ENCODE assay signal across 11 cellular contexts in the genomic region with DNA sequence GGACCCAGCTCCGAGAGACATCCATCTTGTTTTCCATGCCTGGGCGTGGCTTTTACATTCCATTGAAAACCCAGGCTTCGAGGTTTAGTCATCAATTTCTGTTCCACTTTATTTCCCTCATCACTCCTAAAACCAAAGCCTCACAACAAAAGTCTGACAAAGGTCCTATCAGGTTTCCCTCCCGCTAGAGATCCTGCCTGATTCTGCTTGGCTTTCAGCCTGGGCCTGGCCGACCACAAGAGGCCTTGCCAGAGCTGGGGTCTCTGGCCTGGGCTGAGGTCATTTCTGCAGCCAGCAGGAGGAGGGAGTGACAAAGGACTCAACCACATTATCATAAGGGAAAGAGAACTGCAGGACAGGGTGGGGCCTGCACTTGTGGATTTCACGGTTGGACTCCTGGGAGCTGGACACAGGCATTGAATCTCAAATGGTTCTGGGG.
A peak's percentile ranks its signal among the peaks of the same experiment; 100 is the strongest.
DNase-seq lines count a peak whose midpoint lies in the region; ATAC-seq and TF ChIP-seq lines count a peak whose summit lies in the region.
"Had no signal": no experiment of that assay in that cellular context is flagged by ENCODE, and none has a peak within 500 bp of the region (broad histone marks: within the 10 kb centered on the region; RNA-seq: fewer than 3 reads in every experiment).

No MANE protein-coding gene starts in this region.

- CTCF ChIA-PET in AG04450 (lab: Charles Lee): interaction anchor here (2.0 kb wide), 1 partner anchor 18 kb away, joined by 7 read pairs; no protein-coding TSS in a partner anchor
- CTCF ChIA-PET in CD4-positive, alpha-beta T cell (lab: Charles Lee): no interaction called here

- no peaks in the 10 kb centered on the region for H3K36me3 ChIP-seq in HUES6 (ENCODE audit: control insufficient read depth, insufficient read depth, low read length)
- H3K36me3 ChIP-seq in mesenchymal stem cell (ENCODE audit: control insufficient read depth in 1 of 2, insufficient read depth in 2 of 2, low read depth in 1 of 2, low read length in 2 of 2): peaks cover 24 to 58% of the 10 kb centered on the region in 2 experiments
- H3K36me3 ChIP-seq: BLaER1 treated with 17β-estradiol and CSF1 and Interleukin-3, amounts not matched to agents 10 nM and 100 nM; pancreas had no signal

- no peak overlapping the region for H2AFZ ChIP-seq in mesenchymal stem cell (ENCODE audit: low read depth, low read length)

- H3K9me3 ChIP-seq in AG04450 (ENCODE audit: control insufficient read depth, insufficient read depth, low read length): peaks cover 10% of the 10 kb centered on the region
- peaks cover 12% of the 10 kb centered on the region for H3K9me3 ChIP-seq in HUES6 (ENCODE audit: control insufficient read depth, insufficient read depth, low read depth, low read length)
- H3K9me3 ChIP-seq in mesenchymal stem cell (ENCODE audit: control insufficient read depth, low read length): no peaks in the 10 kb centered on the region
- no peaks in the 10 kb centered on the region for H3K9me3 ChIP-seq in CD4-positive, alpha-beta T cell (ENCODE audit: control insufficient read depth, low read length)
- H3K9me3 ChIP-seq: pancreas had no signal

- H4K91ac ChIP-seq in mesenchymal stem cell (ENCODE audit: low read length): peak overlapping the region; percentile 87

- H3K9me3 Mint-ChIP-seq in activated naive CD8-positive, alpha-beta T cell treated with anti-CD3 and anti-CD28 coated beads, Interleukin-2, amount 50 U/mL, for 24 hours: no peaks in the 10 kb centered on the region
- H3K9me3 Mint-ChIP-seq in CD4-positive, alpha-beta T cell: no peaks in the 10 kb centered on the region
- H3K9me3 Mint-ChIP-seq: T-helper 2 cell treated with Interferon-gamma antibody and Interleukin-4, amounts not matched to agents 5 μg/mL and 100 μg/mL, for 36 hours had no signal

- H3K79me1 ChIP-seq in mesenchymal stem cell (replicated peaks; ENCODE audit: low read length, poor library complexity, severe bottlenecking): peaks cover 2% of the 10 kb centered on the region

- ATAC-seq in activated naive CD8-positive, alpha-beta T cell treated with anti-CD3 and anti-CD28 coated beads, Interleukin-2, amount 50 U/mL, for 24 hours: no peak
- no peak for ATAC-seq in CD4-positive, alpha-beta T cell (ENCODE audit: poor library complexity)

- peak overlapping the region; percentile 8 for H2BK5ac ChIP-seq in mesenchymal stem cell (ENCODE audit: low read depth, low read length, poor library complexity, severe bottlenecking)

- H3K27me3 ChIP-seq in AG04450 (ENCODE audit: control insufficient read depth, insufficient read depth, low read length) (no peaks in the 10 kb centered on the region), HUES6 (ENCODE audit: control insufficient read depth, insufficient read depth, low read length) (no peaks in the 10 kb centered on the region), mesenchymal stem cell (ENCODE audit: control insufficient read depth in 1 of 2, insufficient read depth in 1 of 2, low read length in 2 of 2) (no peaks in the 10 kb centered on the region)
- no peaks in the 10 kb centered on the region for H3K27me3 ChIP-seq in CD4-positive, alpha-beta T cell (ENCODE audit: control insufficient read depth, insufficient read depth, low read length)
- H3K27me3 ChIP-seq: BLaER1 treated with 17β-estradiol and CSF1 and Interleukin-3, amounts not matched to agents 10 nM and 100 nM; pancreas had no signal

- peak overlapping the region; percentile 82 to 85 for H2BK12ac ChIP-seq in mesenchymal stem cell (ENCODE audit: low read length in 2 of 2)

- H3K27ac Mint-ChIP-seq in activated naive CD8-positive, alpha-beta T cell treated with anti-CD3 and anti-CD28 coated beads, Interleukin-2, amount 50 U/mL, for 24 hours: no peak overlapping the region
- no peak overlapping the region for H3K27ac Mint-ChIP-seq in CD4-positive, alpha-beta T cell
- H3K27ac Mint-ChIP-seq: T-helper 2 cell treated with Interferon-gamma antibody and Interleukin-4, amounts not matched to agents 5 μg/mL and 100 μg/mL, for 36 hours had no signal

- POLR2A ChIA-PET in AG04450 (lab: Yijun Ruan, JAX): interaction anchor here (0.6 kb wide), 1 partner anchor 859 kb away, joined by 5 read pairs; no protein-coding TSS in a partner anchor
- POLR2A ChIA-PET in CD4-positive, alpha-beta T cell (lab: Charles Lee): no interaction called here

- no peak overlapping the region for H3K23ac ChIP-seq in mesenchymal stem cell (ENCODE audit: low read length in 2 of 2)

- no peak overlapping the region for H3K4me3 ChIP-seq in AG04450 (ENCODE audit: low read depth, low read length)
- H3K4me3 ChIP-seq in HUES6 (ENCODE audit: low read depth, low read length): no peak overlapping the region
- no peak overlapping the region for H3K4me3 ChIP-seq in cardiac fibroblast (replicated peaks in 1 of 2; ENCODE audit: low read depth in 2 of 2, low read length in 2 of 2)
- H3K4me3 ChIP-seq in mesenchymal stem cell (ENCODE audit: insufficient read depth in 1 of 2, low read depth in 1 of 2, low read length in 2 of 2): no peak overlapping the region
- H3K4me3 ChIP-seq: BLaER1 treated with 17β-estradiol and CSF1 and Interleukin-3, amounts not matched to agents 10 nM and 100 nM; pancreas had no signal

- H2AK5ac ChIP-seq in mesenchymal stem cell (ENCODE audit: low read length, severe bottlenecking): peak overlapping the region; percentile 57

- TF ChIP-seq CTCF in AG04450 (IDR thresholded peaks at IDR 0.05; ENCODE audit: low read depth, low read length) (0 out of 2 replicates have a peak, but pooled peaks have one; percentile 0), cardiac fibroblast (IDR thresholded peaks at IDR 0.05; ENCODE audit: low read depth, low read length) (no peak)
- no peak for TF ChIP-seq CTCF in CD4-positive, alpha-beta T cell (IDR thresholded peaks at IDR 0.05)

- peak overlapping the region; percentile 71 to 88 for H3K4ac ChIP-seq in mesenchymal stem cell (ENCODE audit: low read depth in 1 of 2, low read length in 2 of 2)

- H2BK15ac ChIP-seq in mesenchymal stem cell (ENCODE audit: low read depth, poor library complexity, severe bottlenecking): peak overlapping the region; percentile 88

- peak; percentile 20 for DNase-seq in AG04450 (ENCODE audit: low read depth, low spot score)
- peak; percentile 50 to 83 for DNase-seq in cardiac fibroblast (ENCODE audit: low read depth in 2 of 2)
- peak; percentile 71 for DNase-seq in mesenchymal stem cell
- no peak for DNase-seq in activated naive CD8-positive, alpha-beta T cell treated with anti-CD3 and anti-CD28 coated beads, Interleukin-2, amount 50 U/mL, for 24 hours
- DNase-seq in CD4-positive, alpha-beta T cell: no peak
- DNase-seq in stimulated activated CD4-positive, alpha-beta T cell treated with anti-CD3 and anti-CD28 coated beads, Interleukin-4, amount 100 ng/mL, for 24 hours: no peak
- no peak for DNase-seq in stimulated activated naive CD4-positive, alpha-beta T cell (lab: John Stamatoyannopoulos, UW)
- DNase-seq: pancreas had no signal

- peak overlapping the region; percentile 84 to 95 for H3K18ac ChIP-seq in mesenchymal stem cell (ENCODE audit: low read depth in 1 of 2, low read length in 2 of 2)

- H4K8ac ChIP-seq in mesenchymal stem cell (ENCODE audit: low read length): peak overlapping the region; percentile 95

- WGBS in mesenchymal stem cell: 28% methylated on average over 6 of the region's 6 CpGs

- H3K27ac ChIP-seq in AG04450 (ENCODE audit: low read depth, low read length): peak overlapping the region; percentile 73
- H3K27ac ChIP-seq in HUES6 (ENCODE audit: low read depth, low read length): no peak overlapping the region
- peak overlapping the region; percentile 89 for H3K27ac ChIP-seq in mesenchymal stem cell (ENCODE audit: low read length, poor library complexity, severe bottlenecking)
- no peak overlapping the region for H3K27ac ChIP-seq in CD4-positive, alpha-beta T cell (ENCODE audit: low read depth, low read length)

- H2BK120ac ChIP-seq in mesenchymal stem cell (ENCODE audit: low read depth, low read length): peak overlapping the region; percentile 75

- H3K4me1 ChIP-seq in HUES6 (ENCODE audit: control insufficient read depth, insufficient read depth, low read length) (no peaks in the 10 kb centered on the region; the same call in 1 of the 2 replicates), mesenchymal stem cell (ENCODE audit: control insufficient read depth, insufficient read depth, low read depth, low read length) (peaks cover 41% of the 10 kb centered on the region)

- no peaks in the 10 kb centered on the region for H3K36me3 Mint-ChIP-seq in activated naive CD8-positive, alpha-beta T cell treated with anti-CD3 and anti-CD28 coated beads, Interleukin-2, amount 50 U/mL, for 24 hours (ENCODE audit: low read depth)
- no peaks in the 10 kb centered on the region for H3K36me3 Mint-ChIP-seq in CD4-positive, alpha-beta T cell (ENCODE audit: low read depth)

- H3K4me2 ChIP-seq in mesenchymal stem cell (ENCODE audit: low read length, poor library complexity, severe bottlenecking): no peak overlapping the region

- H3K27me3 Mint-ChIP-seq in activated naive CD8-positive, alpha-beta T cell treated with anti-CD3 and anti-CD28 coated beads, Interleukin-2, amount 50 U/mL, for 24 hours: peaks cover 4% of the 10 kb centered on the region
- peaks cover 9% of the 10 kb centered on the region for H3K27me3 Mint-ChIP-seq in CD4-positive, alpha-beta T cell

- H3K9ac ChIP-seq in HUES6 (ENCODE audit: low read length) (peak overlapping the region; percentile 3), mesenchymal stem cell (ENCODE audit: low read length) (peak overlapping the region; percentile 86)

- H3K4me3 Mint-ChIP-seq in activated naive CD8-positive, alpha-beta T cell treated with anti-CD3 and anti-CD28 coated beads, Interleukin-2, amount 50 U/mL, for 24 hours: no peak overlapping the region
- H3K4me3 Mint-ChIP-seq in CD4-positive, alpha-beta T cell: no peak overlapping the region
- H3K4me3 Mint-ChIP-seq: T-helper 2 cell treated with Interferon-gamma antibody and Interleukin-4, amounts not matched to agents 5 μg/mL and 100 μg/mL, for 36 hours had no signal

- H3K4me1 Mint-ChIP-seq in activated naive CD8-positive, alpha-beta T cell treated with anti-CD3 and anti-CD28 coated beads, Interleukin-2, amount 50 U/mL, for 24 hours: no peaks in the 10 kb centered on the region
- H3K4me1 Mint-ChIP-seq in CD4-positive, alpha-beta T cell (ENCODE audit: low read depth): no peaks in the 10 kb centered on the region

- H3K14ac ChIP-seq in mesenchymal stem cell (ENCODE audit: low read length in 2 of 2): peak overlapping the region in 1 of 2 experiments; percentile 53

- intact Hi-C loops in CD4-positive, alpha-beta T cell (cut with DNase I, micrococcal nuclease): no loop called here

Comparison
In these comparisons a context has a peak if more than half of its experiments do, and no peak if none do; other contexts are left out.
1. DNase-seq: peak in AG04450 (single experiment), cardiac fibroblast (2 of 2) and mesenchymal stem cell (single experiment); none in activated naive CD8-positive, alpha-beta T cell treated with anti-CD3 and anti-CD28 coated beads, Interleukin-2, amount 50 U/mL, for 24 hours (single experiment), CD4-positive, alpha-beta T cell (0 of 10), stimulated activated CD4-positive, alpha-beta T cell treated with anti-CD3 and anti-CD28 coated beads, Interleukin-4, amount 100 ng/mL, for 24 hours (single experiment) and stimulated activated naive CD4-positive, alpha-beta T cell (0 of 6).
2. H3K27ac ChIP-seq: peak in AG04450 (single experiment) and mesenchymal stem cell (single experiment); none in HUES6 (single experiment) and CD4-positive, alpha-beta T cell (single experiment).